In the genomic region with DNA sequence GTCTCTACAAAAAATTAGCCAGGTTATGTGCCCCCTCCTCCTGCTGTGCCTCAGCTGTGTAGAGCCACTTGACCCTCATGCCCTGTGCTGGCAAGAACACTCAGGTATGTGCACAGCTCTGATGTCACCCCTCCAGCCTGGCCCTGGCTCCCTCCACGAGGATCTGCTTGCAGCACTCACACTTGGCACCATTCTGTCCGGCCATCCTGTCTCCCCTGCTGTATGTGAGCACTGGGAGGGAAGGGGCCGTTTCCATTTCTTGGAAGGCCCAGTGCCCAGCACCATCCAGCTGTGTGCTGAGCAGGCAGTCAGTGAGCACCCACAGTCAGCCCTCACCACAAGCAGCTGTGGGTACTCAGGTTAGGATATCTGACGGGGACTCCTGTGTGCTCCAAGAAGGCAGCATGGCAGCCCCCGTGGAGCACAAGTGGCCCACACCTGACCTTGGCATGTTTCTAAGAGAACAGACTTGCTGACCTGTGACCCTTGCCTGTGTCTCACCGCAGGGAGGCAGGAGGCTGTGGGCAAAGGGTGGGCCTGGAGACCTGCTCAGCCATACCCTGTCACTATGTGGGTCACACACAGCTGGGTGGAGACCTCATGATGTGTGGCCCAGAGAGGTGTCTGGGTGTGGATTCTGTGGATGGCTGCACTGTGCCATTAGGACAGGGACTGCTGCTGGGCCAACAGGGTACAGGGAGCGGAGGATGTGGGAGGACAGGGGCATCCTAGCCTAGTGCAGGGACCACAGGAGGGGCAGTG, we compare ENCODE assay signal across 15 cellular contexts. TPM values are rescaled to one million over a fixed set of nuclear protein-coding genes. Genes with fewer than 3 reads are reported as not detected.
A peak's percentile ranks its signal among the peaks of the same experiment; 100 is the strongest.
DNase-seq lines count a peak whose midpoint lies in the region; ATAC-seq, FAIRE-seq and TF ChIP-seq lines count a peak whose summit lies in the region.
"Had no signal": no experiment of that assay in that cellular context is flagged by ENCODE, and none has a peak within 500 bp of the region (broad histone marks: within the 10 kb centered on the region; RNA-seq: fewer than 3 reads in every experiment).

No MANE protein-coding gene starts in this region.

- peak; percentile 64 for DNase-seq in DMS53 treated with DMSO at 0.1 percent for 48 hours (lab: John Stamatoyannopoulos, UW; ENCODE audit: unreplicated experiment)
- peak; percentile 53 for DNase-seq in OCI-LY7 (ENCODE audit: low spot score)
- DNase-seq in left ventricle myocardium superior = peak; percentile 77
- DNase-seq in gastrocnemius medialis = peak; percentile 73 to 92
- DNase-seq in RCC 7860 (ENCODE audit: low spot score) = no peak
- DNase-seq: COR-L47; GOT3; NK-92 treated with Interleukin-12 subunit alpha and Interleukin-12 subunit beta, amount 100 ng/mL, for 24 hours; stimulated activated CD4-positive, alpha-beta T cell treated with anti-CD3 and anti-CD28 coated beads, Interleukin-4, amount 100 ng/mL, for 1 hour had no signal

- no peaks in the 10 kb centered on the region for H3K9me2 ChIP-seq in OCI-LY7 (ENCODE audit: insufficient read depth, low read length)

- H3K27me3 ChIP-seq in gastrocnemius medialis = no peaks in the 10 kb centered on the region

- ATAC-seq in left ventricle myocardium superior (peak; percentile 92), gastrocnemius medialis (peak; percentile 65 to 66), HG03432 (IDR thresholded peaks at IDR 0.05; ENCODE audit: unreplicated experiment) (no peak), HG02588 (IDR thresholded peaks at IDR 0.05; ENCODE audit: unreplicated experiment) (no peak), GM18909 (IDR thresholded peaks at IDR 0.05; ENCODE audit: poor library complexity, unreplicated experiment) (no peak)
- ATAC-seq: SK-N-SH treated with all-trans-retinoic acid at 6 μM for 48 hours had no signal

- H3K4me1 ChIP-seq in OCI-LY7 (ENCODE audit: insufficient read depth, low read length, poor library complexity, severe bottlenecking) (peaks cover 98% of the 10 kb centered on the region), gastrocnemius medialis (peaks cover 81 to 85% of the 10 kb centered on the region in 2 donors)
- H3K4me1 ChIP-seq: prostate gland had no signal

- no peak for FAIRE-seq in RCC 7860 (lab: Jason Lieb, UNC)
- FAIRE-seq: endometrium had no signal

- H2AFZ ChIP-seq in OCI-LY7 (ENCODE audit: low read length) = no peak overlapping the region

- TF ChIP-seq POLR2A in gastrocnemius medialis (IDR thresholded peaks at IDR 0.05) = no peak

- H3K4me3 ChIP-seq in OCI-LY7 (ENCODE audit: low read depth, low read length, poor library complexity, severe bottlenecking) = peak overlapping the region; percentile 18
- peak overlapping the region in 1 of 4 donors; percentile 9 for H3K4me3 ChIP-seq in gastrocnemius medialis
- H3K4me3 ChIP-seq: prostate gland had no signal

- intact Hi-C loops in OCI-LY7 (cut with micrococcal nuclease; ENCODE audit: unreplicated experiment) = no loop called here
- intact Hi-C loops in left ventricle myocardium superior (cut with micrococcal nuclease) = no loop called here
- intact Hi-C loops in gastrocnemius medialis (cut with DNase I; ENCODE audit: low total_unique reads) = loop anchor here (2.0 to 10.0 kb wide), 2 partner anchors 265 to 325 kb away; no protein-coding TSS in a partner anchor

- BruUV-seq in OCI-LY7 (replicated peaks; lab: Mats Ljungman, UMichigan) = no TSS peak

- TF ChIP-seq CTCF in OCI-LY7 (conservative IDR thresholded peaks at IDR 0.05; ENCODE audit: low read length) = no peak
- no peak for TF ChIP-seq CTCF in gastrocnemius medialis (IDR thresholded peaks at IDR 0.05 in 4 of 5, conservative IDR thresholded peaks at IDR 0.05 in 1 of 5)

- H3K79me2 ChIP-seq in OCI-LY7 (ENCODE audit: insufficient read depth, low read depth, low read length) = peaks cover 100% of the 10 kb centered on the region

- no peaks in the 10 kb centered on the region for H3K9me3 ChIP-seq in OCI-LY7 (ENCODE audit: low read length)
- H3K9me3 ChIP-seq in gastrocnemius medialis = no peaks in the 10 kb centered on the region
- H3K9me3 ChIP-seq: prostate gland had no signal

- POLR2A ChIA-PET in OCI-LY7 (lab: Charles Lee) = interaction anchor here (0.6 to 4.4 kb wide), 16 partner anchors 7 to 330 kb away, joined by 3 to 40 read pairs (median 6); no protein-coding TSS in a partner anchor

- peaks cover 18% of the 10 kb centered on the region; the same call in 1 of the 2 replicates for H4K20me1 ChIP-seq in OCI-LY7 (ENCODE audit: insufficient read depth, low read length)

- CTCF ChIA-PET in OCI-LY7 (lab: Charles Lee; ENCODE audit: unreplicated experiment) = interaction anchor here (0.9 to 1.0 kb wide), 2 partner anchors 13 to 20 kb away, joined by 4 read pairs; no protein-coding TSS in a partner anchor

- H3K36me3 ChIP-seq in OCI-LY7 (ENCODE audit: insufficient read depth, low read length) (peaks cover 17% of the 10 kb centered on the region; the same call in 1 of the 2 replicates), gastrocnemius medialis (no peaks in the 10 kb centered on the region)
- H3K36me3 ChIP-seq: prostate gland had no signal

- H3K27ac ChIP-seq in OCI-LY7 (ENCODE audit: low read depth, low read length, poor library complexity, severe bottlenecking) (peak overlapping the region; percentile 94), gastrocnemius medialis (peak overlapping the region; percentile 83 to 86 (median 85))
- H3K27ac ChIP-seq: prostate gland had no signal

- in situ Hi-C loops in gastrocnemius medialis (cut with MboI; ENCODE audit: low sequenced_read_pairs in 4 of 4) = no loop called here

- H3K4me2 ChIP-seq in OCI-LY7 (ENCODE audit: low read length) = peak overlapping the region; percentile 91

RNA-seq across cellular contexts. Expression of a gene that starts 31.5 kb away (rescaled TPM):
- 147 and 192 TPM in 2 replicates for total RNA-seq in OCI-LY7 (2014; rRNA removed; shearing (Covaris generic))
- total RNA-seq in OCI-LY7 (2022) = 340 and 344 TPM in 2 replicates
- total RNA-seq in left ventricle myocardium superior = 39.8 TPM
- total RNA-seq in gastrocnemius medialis = 100 to 1,000 TPM in 1 of 4 donors, 10 to 100 TPM in 3; 64.5 to 150 (median 76.3) TPM

Comparison
In these comparisons a context has a peak if more than half of its experiments do, and no peak if none do; other contexts are left out.
1. ATAC-seq: peak in left ventricle myocardium superior (single experiment) and gastrocnemius medialis (2 of 2); none in HG03432 (single experiment), HG02588 (single experiment) and GM18909 (single experiment).